Comparison of ENCODE assay signal across 1 cellular context in the genomic region with DNA sequence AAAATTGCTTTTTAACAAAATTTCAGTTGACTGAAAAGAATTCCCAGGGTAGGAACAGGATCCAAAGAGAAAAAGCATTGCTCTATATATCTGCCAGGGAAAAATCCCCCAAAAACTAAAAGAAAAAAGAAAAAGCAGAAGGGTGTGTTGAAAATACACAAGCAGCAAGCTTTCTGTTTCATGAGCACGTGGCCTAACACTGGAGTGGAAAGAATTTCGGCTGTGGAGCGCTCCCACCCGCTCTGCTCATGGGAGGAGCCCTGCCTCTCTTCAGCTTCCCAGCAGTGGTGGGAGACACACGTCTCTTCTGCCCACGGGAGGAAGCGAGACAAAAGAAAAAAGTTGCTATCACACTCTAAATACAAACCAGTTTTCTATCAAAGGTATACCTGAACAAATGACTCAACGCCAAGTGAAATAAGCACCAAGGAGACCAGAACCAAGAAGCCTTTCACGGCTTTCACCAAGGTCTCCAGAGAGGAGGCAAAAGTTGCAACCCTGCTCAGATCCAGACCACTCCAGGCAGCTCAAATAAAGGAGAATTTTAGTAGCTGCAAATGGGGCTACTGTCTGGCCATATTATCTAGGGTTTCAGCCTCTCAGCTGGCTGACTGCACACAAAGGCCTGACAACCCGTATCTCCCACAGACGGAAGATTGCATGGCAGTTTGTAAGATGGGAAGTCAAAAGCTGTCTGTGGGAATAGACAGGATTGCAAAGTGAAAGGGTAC.
TF ChIP-seq lines count a peak whose summit lies in the region.

No MANE protein-coding gene starts in this region.

TF ChIP-seq in K562, 482 proteins besides CTCF, POLR2A, EP300 and RAD21 (continued from another document and continues in another):
- TF ChIP-seq, protein P1, sequence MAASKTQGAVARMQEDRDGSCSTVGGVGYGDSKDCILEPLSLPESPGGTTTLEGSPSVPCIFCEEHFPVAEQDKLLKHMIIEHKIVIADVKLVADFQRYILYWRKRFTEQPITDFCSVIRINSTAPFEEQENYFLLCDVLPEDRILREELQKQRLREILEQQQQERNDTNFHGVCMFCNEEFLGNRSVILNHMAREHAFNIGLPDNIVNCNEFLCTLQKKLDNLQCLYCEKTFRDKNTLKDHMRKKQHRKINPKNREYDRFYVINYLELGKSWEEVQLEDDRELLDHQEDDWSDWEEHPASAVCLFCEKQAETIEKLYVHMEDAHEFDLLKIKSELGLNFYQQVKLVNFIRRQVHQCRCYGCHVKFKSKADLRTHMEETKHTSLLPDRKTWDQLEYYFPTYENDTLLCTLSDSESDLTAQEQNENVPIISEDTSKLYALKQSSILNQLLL (CRISPR knock-in tag; IDR thresholded peaks at IDR 0.05; ENCODE audit: borderline replicate concordance): no peak
- no peak for TF ChIP-seq SREBF2 (CRISPR knock-in tag; IDR thresholded peaks at IDR 0.05)
- no peak for TF ChIP-seq RBM15 (IDR thresholded peaks at IDR 0.05; ENCODE audit: insufficient read depth, low read length)
- no peak for TF ChIP-seq ARID2 (IDR thresholded peaks at IDR 0.05)
- TF ChIP-seq, protein P2, sequence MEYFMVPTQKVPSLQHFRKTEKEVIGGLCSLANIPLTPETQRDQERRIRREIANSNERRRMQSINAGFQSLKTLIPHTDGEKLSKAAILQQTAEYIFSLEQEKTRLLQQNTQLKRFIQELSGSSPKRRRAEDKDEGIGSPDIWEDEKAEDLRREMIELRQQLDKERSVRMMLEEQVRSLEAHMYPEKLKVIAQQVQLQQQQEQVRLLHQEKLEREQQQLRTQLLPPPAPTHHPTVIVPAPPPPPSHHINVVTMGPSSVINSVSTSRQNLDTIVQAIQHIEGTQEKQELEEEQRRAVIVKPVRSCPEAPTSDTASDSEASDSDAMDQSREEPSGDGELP (CRISPR knock-in tag; IDR thresholded peaks at IDR 0.05; ENCODE audit: borderline replicate concordance): 0 out of 2 replicates have a peak, but pooled peaks have one; percentile 37
- TF ChIP-seq ZMIZ1 (IDR thresholded peaks at IDR 0.05; ENCODE audit: low read depth in 2 of 2, low read length in 2 of 2): no peak
- no peak for TF ChIP-seq RBM25 (IDR thresholded peaks at IDR 0.05; ENCODE audit: low read depth, low read length, severe bottlenecking)
- TF ChIP-seq, protein P3, sequence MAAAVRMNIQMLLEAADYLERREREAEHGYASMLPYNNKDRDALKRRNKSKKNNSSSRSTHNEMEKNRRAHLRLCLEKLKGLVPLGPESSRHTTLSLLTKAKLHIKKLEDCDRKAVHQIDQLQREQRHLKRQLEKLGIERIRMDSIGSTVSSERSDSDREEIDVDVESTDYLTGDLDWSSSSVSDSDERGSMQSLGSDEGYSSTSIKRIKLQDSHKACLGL (CRISPR knock-in tag; IDR thresholded peaks at IDR 0.05; ENCODE audit: borderline replicate concordance, poor library complexity, severe bottlenecking): no peak
- TF ChIP-seq SNAPC5 (CRISPR knock-in tag; IDR thresholded peaks at IDR 0.05): no peak
- no peak for TF ChIP-seq CHD2 (IDR thresholded peaks at IDR 0.05; ENCODE audit: low read depth, low read length)
- TF ChIP-seq, protein P4, sequence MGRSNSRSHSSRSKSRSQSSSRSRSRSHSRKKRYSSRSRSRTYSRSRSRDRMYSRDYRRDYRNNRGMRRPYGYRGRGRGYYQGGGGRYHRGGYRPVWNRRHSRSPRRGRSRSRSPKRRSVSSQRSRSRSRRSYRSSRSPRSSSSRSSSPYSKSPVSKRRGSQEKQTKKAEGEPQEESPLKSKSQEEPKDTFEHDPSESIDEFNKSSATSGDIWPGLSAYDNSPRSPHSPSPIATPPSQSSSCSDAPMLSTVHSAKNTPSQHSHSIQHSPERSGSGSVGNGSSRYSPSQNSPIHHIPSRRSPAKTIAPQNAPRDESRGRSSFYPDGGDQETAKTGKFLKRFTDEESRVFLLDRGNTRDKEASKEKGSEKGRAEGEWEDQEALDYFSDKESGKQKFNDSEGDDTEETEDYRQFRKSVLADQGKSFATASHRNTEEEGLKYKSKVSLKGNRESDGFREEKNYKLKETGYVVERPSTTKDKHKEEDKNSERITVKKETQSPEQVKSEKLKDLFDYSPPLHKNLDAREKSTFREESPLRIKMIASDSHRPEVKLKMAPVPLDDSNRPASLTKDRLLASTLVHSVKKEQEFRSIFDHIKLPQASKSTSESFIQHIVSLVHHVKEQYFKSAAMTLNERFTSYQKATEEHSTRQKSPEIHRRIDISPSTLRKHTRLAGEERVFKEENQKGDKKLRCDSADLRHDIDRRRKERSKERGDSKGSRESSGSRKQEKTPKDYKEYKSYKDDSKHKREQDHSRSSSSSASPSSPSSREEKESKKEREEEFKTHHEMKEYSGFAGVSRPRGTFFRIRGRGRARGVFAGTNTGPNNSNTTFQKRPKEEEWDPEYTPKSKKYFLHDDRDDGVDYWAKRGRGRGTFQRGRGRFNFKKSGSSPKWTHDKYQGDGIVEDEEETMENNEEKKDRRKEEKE (IDR thresholded peaks at IDR 0.05; ENCODE audit: borderline replicate concordance in 1 of 2, control insufficient read depth in 1 of 2, low read depth in 2 of 2, low read length in 1 of 2): no peak
- TF ChIP-seq ZBTB1 (CRISPR knock-in tag; IDR thresholded peaks at IDR 0.05; ENCODE audit: borderline replicate concordance, low read depth): no peak
- no peak for TF ChIP-seq LEF1 (IDR thresholded peaks at IDR 0.05)
- TF ChIP-seq ZNF444 (CRISPR knock-in tag; IDR thresholded peaks at IDR 0.05): peak; percentile 22; the same call in 1 of the 2 replicates
- no peak; a peak in 1 of 3 replicates for TF ChIP-seq CBX3 (IDR thresholded peaks at IDR 0.05; ENCODE audit: borderline replicate concordance in 1 of 2, low read length in 2 of 2)
- TF ChIP-seq DEAF1 (CRISPR knock-in tag; IDR thresholded peaks at IDR 0.05): no peak; the same call in 1 of the 2 replicates
- no peak for TF ChIP-seq ZNF133 (CRISPR knock-in tag; IDR thresholded peaks at IDR 0.05)
- TF ChIP-seq, protein P5, sequence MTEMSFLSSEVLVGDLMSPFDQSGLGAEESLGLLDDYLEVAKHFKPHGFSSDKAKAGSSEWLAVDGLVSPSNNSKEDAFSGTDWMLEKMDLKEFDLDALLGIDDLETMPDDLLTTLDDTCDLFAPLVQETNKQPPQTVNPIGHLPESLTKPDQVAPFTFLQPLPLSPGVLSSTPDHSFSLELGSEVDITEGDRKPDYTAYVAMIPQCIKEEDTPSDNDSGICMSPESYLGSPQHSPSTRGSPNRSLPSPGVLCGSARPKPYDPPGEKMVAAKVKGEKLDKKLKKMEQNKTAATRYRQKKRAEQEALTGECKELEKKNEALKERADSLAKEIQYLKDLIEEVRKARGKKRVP (CRISPR knock-in tag; IDR thresholded peaks at IDR 0.05): 0 out of 2 replicates have a peak, but pooled peaks have one; percentile 45
- TF ChIP-seq, protein P6, sequence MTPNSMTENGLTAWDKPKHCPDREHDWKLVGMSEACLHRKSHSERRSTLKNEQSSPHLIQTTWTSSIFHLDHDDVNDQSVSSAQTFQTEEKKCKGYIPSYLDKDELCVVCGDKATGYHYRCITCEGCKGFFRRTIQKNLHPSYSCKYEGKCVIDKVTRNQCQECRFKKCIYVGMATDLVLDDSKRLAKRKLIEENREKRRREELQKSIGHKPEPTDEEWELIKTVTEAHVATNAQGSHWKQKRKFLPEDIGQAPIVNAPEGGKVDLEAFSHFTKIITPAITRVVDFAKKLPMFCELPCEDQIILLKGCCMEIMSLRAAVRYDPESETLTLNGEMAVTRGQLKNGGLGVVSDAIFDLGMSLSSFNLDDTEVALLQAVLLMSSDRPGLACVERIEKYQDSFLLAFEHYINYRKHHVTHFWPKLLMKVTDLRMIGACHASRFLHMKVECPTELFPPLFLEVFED (CRISPR knock-in tag; conservative IDR thresholded peaks at IDR 0.05): 0 out of 2 replicates have a peak, but pooled peaks have one; percentile 31
- no peak for TF ChIP-seq EGR1 (conservative IDR thresholded peaks at IDR 0.05)
- no peak for TF ChIP-seq E4F1 (CRISPR knock-in tag; IDR thresholded peaks at IDR 0.05; ENCODE audit: borderline replicate concordance)
- no peak for TF ChIP-seq ELF1 (tag; IDR thresholded peaks at IDR 0.05)
- TF ChIP-seq JUN (IDR thresholded peaks at IDR 0.05; ENCODE audit: borderline replicate concordance, low read depth, low read length): no peak
- no peak for TF ChIP-seq JUN (CRISPR knock-in tag; IDR thresholded peaks at IDR 0.05; ENCODE audit: borderline replicate concordance)
- TF ChIP-seq MYNN (IDR thresholded peaks at IDR 0.05): no peak
- no peak for TF ChIP-seq MYNN (CRISPR knock-in tag; IDR thresholded peaks at IDR 0.05)
- no peak for TF ChIP-seq CCNT2 (IDR thresholded peaks at IDR 0.05; ENCODE audit: borderline replicate concordance, extremely low read depth, insufficient read length, low read depth, low read length)
- no peak for TF ChIP-seq SIRT6 (IDR thresholded peaks at IDR 0.05; ENCODE audit: low read depth, low read length)
- TF ChIP-seq PRPF4 (IDR thresholded peaks at IDR 0.05; ENCODE audit: insufficient read depth, low read depth, low read length, poor library complexity, severe bottlenecking): no peak
- no peak for TF ChIP-seq BRCA1 (IDR thresholded peaks at IDR 0.05)
- no peak for TF ChIP-seq BRCA1 (CRISPR knock-in tag; IDR thresholded peaks at IDR 0.05)
- 0 out of 2 replicates have a peak, but pooled peaks have one; percentile 13 for TF ChIP-seq TAF7 (tag; IDR thresholded peaks at IDR 0.05)
- TF ChIP-seq ZNF274 (IDR thresholded peaks at IDR 0.05; ENCODE audit: borderline replicate concordance, low read depth, low read length): no peak
- TF ChIP-seq RHOXF2B (CRISPR knock-in tag; conservative IDR thresholded peaks at IDR 0.05): 0 out of 2 replicates have a peak, but pooled peaks have one; percentile 35
- TF ChIP-seq CHD4 (IDR thresholded peaks at IDR 0.05; ENCODE audit: insufficient read depth, insufficient replicate concordance, low read depth, low read length, poor library complexity, severe bottlenecking): no peak
- TF ChIP-seq CREB3 (tag; conservative IDR thresholded peaks at IDR 0.05; ENCODE audit: low read depth): peak; percentile 79; the same call in 1 of the 2 replicates
- TF ChIP-seq ZNF583 (CRISPR knock-in tag; IDR thresholded peaks at IDR 0.05): peak; percentile 75
- 0 out of 2 replicates have a peak, but pooled peaks have one; percentile 9 for TF ChIP-seq SMAD3 (CRISPR knock-in tag; conservative IDR thresholded peaks at IDR 0.05)
- TF ChIP-seq SAFB (IDR thresholded peaks at IDR 0.05; ENCODE audit: borderline replicate concordance, low read depth, low read length): no peak
